12 cellular contexts compared by ENCODE assay signal in genomic region chr13:30443491-30443890, GRCh38. TPM values are rescaled to one million over a fixed set of nuclear protein-coding genes. Genes with fewer than 3 reads are reported as not detected.
DNase-seq lines count a peak whose midpoint lies in the region; ATAC-seq and TF ChIP-seq lines count a peak whose summit lies in the region.
"Not testable (repeated sequence)": the region's sequence is repeated elsewhere in the genome, so short reads cannot be mapped to it uniquely, and the experiment has no call there.
"Had no signal": no experiment of that assay in that cellular context is flagged by ENCODE, and none has a peak within 500 bp of the region (broad histone marks: within the 10 kb centered on the region; RNA-seq: fewer than 3 reads in every experiment).

No MANE protein-coding gene starts in this region.

- not testable (repeated sequence) for H3K9me2 ChIP-seq in GM23338 (ENCODE audit: insufficient read depth); OCI-LY1 (ENCODE audit: low read depth, low read length)

- ATAC-seq in GM23338; activated B cell treated with CpG ODN at 0.5 μM for 24 hours (ENCODE audit: low read depth): not testable (repeated sequence)

- H3K4me3 Mint-ChIP-seq in GM23338: not testable (repeated sequence)
- peak overlapping the region; percentile 79 for H3K4me3 Mint-ChIP-seq in activated B cell treated with CpG ODN at 0.5 μM for 24 hours

- peak overlapping the region in 9 of 11 experiments; percentile 49 to 92 (median 79); a peak in 14 of 22 replicates for H3K9ac ChIP-seq in BLaER1 treated with 17β-estradiol and CSF1 and Interleukin-3, amounts not matched to agents 10 nM and 100 nM
- H3K9ac ChIP-seq in OCI-LY1 (ENCODE audit: low read length): peak overlapping the region; percentile 67; the same call in 1 of the 2 replicates

- H2AFZ ChIP-seq in GM23338: peak overlapping the region; percentile 93
- H2AFZ ChIP-seq in OCI-LY1 (ENCODE audit: low read length): not testable (repeated sequence)

- DNase-seq in GM12865 (ENCODE audit: low read depth); GM23338 (ENCODE audit: low spot score); activated B cell treated with CpG ODN at 0.5 μM for 24 hours; spleen: not testable (repeated sequence)
- DNase-seq in islet precursor cell: peak; percentile 2

- intact Hi-C loops in activated B cell treated with CpG ODN at 0.5 μM for 24 hours (cut with micrococcal nuclease): loop anchor here (1.0 kb wide), 1 partner anchor 13 kb away; no protein-coding TSS in a partner anchor
- intact Hi-C loops in spleen (cut with DNase I; ENCODE audit: low total_unique reads): not testable (repeated sequence)

- peak overlapping the region; percentile 47 to 95 (median 93) for H3K4me2 ChIP-seq in BLaER1 treated with 17β-estradiol and CSF1 and Interleukin-3, amounts not matched to agents 10 nM and 100 nM
- not testable (repeated sequence) for H3K4me2 ChIP-seq in GM23338
- peak overlapping the region; percentile 74 for H3K4me2 ChIP-seq in OCI-LY1 (ENCODE audit: low read length)

- H3K9me3 ChIP-seq in BLaER1 treated with 17β-estradiol and CSF1 and Interleukin-3, amounts not matched to agents 10 nM and 100 nM (replicated peaks in 1 of 11): peaks cover 0 to 29% (median 10%) of the 10 kb centered on the region in 11 experiments; a peak in 13 of 22 replicates
- not testable (repeated sequence) for H3K9me3 ChIP-seq in OCI-LY1 (ENCODE audit: low read length); spleen

- H3K27me3 ChIP-seq in BLaER1 treated with 17β-estradiol and CSF1 and Interleukin-3, amounts not matched to agents 10 nM and 100 nM; GM23338 (ENCODE audit: insufficient read depth); OCI-LY1 (ENCODE audit: insufficient read depth, low read length); spleen (replicated peaks in 1 of 7): not testable (repeated sequence)

- POLR2A ChIA-PET in activated B cell treated with CpG ODN at 0.5 μM for 24 hours (lab: Charles Lee): interaction anchor here (0.6 to 5.6 kb wide), 22 partner anchors 9 to 311 kb away, joined by 3 to 120 read pairs (median 9); partner anchors contain the start of genes HMGB1, KATNAL1, UBE2L5 and USPL1

- not testable (repeated sequence) for H3K79me2 ChIP-seq in GM23338 (replicated peaks; ENCODE audit: insufficient read depth)
- H3K79me2 ChIP-seq in OCI-LY1 (ENCODE audit: insufficient read depth, low read length): peaks cover 20% of the 10 kb centered on the region

- H3K4me1 ChIP-seq in BLaER1 treated with 17β-estradiol and CSF1 and Interleukin-3, amounts not matched to agents 10 nM and 100 nM: peaks cover 44 to 81% (median 75%) of the 10 kb centered on the region in 10 experiments
- H3K4me1 ChIP-seq in GM23338 (ENCODE audit: insufficient read depth) (peaks cover 16% of the 10 kb centered on the region), OCI-LY1 (ENCODE audit: insufficient read depth, low read length, severe bottlenecking) (peaks cover 68% of the 10 kb centered on the region), spleen (peaks cover 8 to 56% (median 44%) of the 10 kb centered on the region in 6 donors)

- not testable (repeated sequence) for H3K36me3 ChIP-seq in BLaER1 treated with 17β-estradiol and CSF1 and Interleukin-3, amounts not matched to agents 10 nM and 100 nM; GM23338 (ENCODE audit: insufficient read depth); spleen
- H3K36me3 ChIP-seq in OCI-LY1 (ENCODE audit: insufficient read depth, low read length): peaks cover 18% of the 10 kb centered on the region

- not testable (repeated sequence) for H3K27ac Mint-ChIP-seq in GM23338
- H3K27ac Mint-ChIP-seq in activated B cell treated with CpG ODN at 0.5 μM for 24 hours: peak overlapping the region; percentile 97

- not testable (repeated sequence) for TF ChIP-seq CTCF in GM12865 (IDR thresholded peaks at IDR 0.05; ENCODE audit: insufficient read depth, low read depth, low read length, missing control alignments); GM23338 (conservative IDR thresholded peaks at IDR 0.05; ENCODE audit: low read depth in 2 of 2); OCI-LY1 (IDR thresholded peaks at IDR 0.05; ENCODE audit: low read length); activated B cell treated with CpG ODN at 0.5 μM for 24 hours (IDR thresholded peaks at IDR 0.05); spleen (IDR thresholded peaks at IDR 0.05 in 8 of 11, conservative IDR thresholded peaks at IDR 0.05 in 3 of 11)

- peak overlapping the region in 9 of 11 experiments; percentile 35 to 96 (median 89); a peak in 17 of 22 replicates for H3K27ac ChIP-seq in BLaER1 treated with 17β-estradiol and CSF1 and Interleukin-3, amounts not matched to agents 10 nM and 100 nM
- H3K27ac ChIP-seq in GM23338 (ENCODE audit: low read depth): not testable (repeated sequence)
- peak overlapping the region; percentile 98 for H3K27ac ChIP-seq in OCI-LY1 (ENCODE audit: low read depth, low read length, poor library complexity, severe bottlenecking)
- H3K27ac ChIP-seq in spleen: peak overlapping the region in 5 of 8 donors; percentile 76 to 87 (median 83)

- H4K20me1 ChIP-seq in BLaER1 treated with 17β-estradiol and CSF1 and Interleukin-3, amounts not matched to agents 10 nM and 100 nM; GM23338 (replicated peaks; ENCODE audit: insufficient read depth); OCI-LY1 (ENCODE audit: insufficient read depth, low read length): not testable (repeated sequence)

- not testable (repeated sequence) for H3K36me3 Mint-ChIP-seq in GM23338 (ENCODE audit: low read depth); activated B cell treated with CpG ODN at 0.5 μM for 24 hours (ENCODE audit: low read depth)

- not testable (repeated sequence) for TF ChIP-seq POLR2A in spleen (IDR thresholded peaks at IDR 0.05)

- H3K9me3 Mint-ChIP-seq in GM23338, activated B cell treated with CpG ODN at 0.5 μM for 24 hours: not testable (repeated sequence)

- not testable (repeated sequence) for H3F3A ChIP-seq in GM23338 (replicated peaks; ENCODE audit: low read depth); OCI-LY1 (ENCODE audit: insufficient read depth, low read length)

- CTCF ChIA-PET in activated B cell treated with CpG ODN at 0.5 μM for 24 hours (lab: Charles Lee): interaction anchor here (1.0 to 1.5 kb wide), 8 partner anchors 12 to 311 kb away, joined by 3 to 8 read pairs (median 4); partner anchors contain the start of gene UBE2L5

- H3K4me1 Mint-ChIP-seq in GM23338: peaks cover 29% of the 10 kb centered on the region
- peaks cover 74% of the 10 kb centered on the region for H3K4me1 Mint-ChIP-seq in activated B cell treated with CpG ODN at 0.5 μM for 24 hours

- WGBS in spleen, 5 donors: 58 to 94% (median 78%) methylated on average over 3 of the region's 3 CpGs

- peak overlapping the region in 5 of 10 experiments; percentile 35 to 68 (median 43); a peak in 6 of 20 replicates for H3K4me3 ChIP-seq in BLaER1 treated with 17β-estradiol and CSF1 and Interleukin-3, amounts not matched to agents 10 nM and 100 nM
- H3K4me3 ChIP-seq in GM12865 (ENCODE audit: low read depth, low read length): peak overlapping the region; percentile 76
- not testable (repeated sequence) for H3K4me3 ChIP-seq in GM23338
- H3K4me3 ChIP-seq in OCI-LY1 (ENCODE audit: low read depth, low read length, poor library complexity, severe bottlenecking): peak overlapping the region; percentile 50
- H3K4me3 ChIP-seq in spleen: peak overlapping the region in 1 of 8 donors; percentile 41

- not testable (repeated sequence) for H3K27me3 Mint-ChIP-seq in GM23338 (ENCODE audit: insufficient read depth, low read depth, poor library complexity); activated B cell treated with CpG ODN at 0.5 μM for 24 hours

RNA-seq across cellular contexts. Expression of gene UBE2L5, which starts 21.2 kb away (rescaled TPM):
- not detected in 2 replicates for total RNA-seq in GM23338 (2014; rRNA removed; shearing (Covaris generic))
- 0.21 TPM in 1 of 2 replicates, not detected in the other for polyA plus RNA-seq in GM23338 (2016; fragmentation: Nextera tagmentation; extraction: Ambion mirVana)
- total RNA-seq in activated B cell treated with CpG ODN at 0.5 μM for 24 hours: 0.24 and 0.42 TPM in 2 replicates
- total RNA-seq in spleen: not detected
- polyA plus RNA-seq in spleen: under 1 TPM in 1 of 3 donors, not detected in 2; 0.05 TPM
- total RNA-seq: Caco-2, Daoy, H1, LHCN-M2 had no signal
- polyA plus RNA-seq: H1, HepG2 had no signal

RNA-seq across cellular contexts. Expression of gene HMGB1, which starts 22.2 kb away (rescaled TPM):
- total RNA-seq in GM23338 (2014; rRNA removed; shearing (Covaris generic)): 712 and 727 TPM in 2 replicates
- polyA plus RNA-seq in GM23338 (2016; fragmentation: Nextera tagmentation; extraction: Ambion mirVana) (2,890 and 2,970 TPM in 2 replicates), spleen (100 to 1,000 TPM; 295 to 528 (median 353) TPM)
- total RNA-seq in activated B cell treated with CpG ODN at 0.5 μM for 24 hours (338 and 354 TPM in 2 replicates), spleen (100 to 1,000 TPM; 221 to 400 (median 295) TPM)
